Comparison of ENCODE assay signal across 8 cellular contexts in the genomic region with DNA sequence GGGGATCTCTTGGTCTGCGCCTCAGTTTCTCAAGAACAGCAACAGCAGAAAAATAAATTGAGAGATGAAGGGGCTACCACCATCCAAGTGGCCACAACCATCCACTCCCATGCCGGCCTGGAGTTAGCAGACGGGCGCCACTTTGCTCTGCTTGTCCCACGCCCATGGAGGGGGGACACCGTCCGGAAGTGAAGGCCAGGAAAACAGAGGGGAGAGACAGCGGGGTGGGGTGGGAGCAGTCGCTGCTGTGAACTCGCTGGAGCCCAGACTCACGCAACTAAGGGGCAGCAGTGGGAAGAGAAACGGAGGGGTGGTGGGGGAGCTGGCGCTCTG.
DNase-seq lines count a peak whose midpoint lies in the region; ATAC-seq and TF ChIP-seq lines count a peak whose summit lies in the region.

No MANE protein-coding gene starts in this region.

- no peak overlapping the region for H2AK5ac ChIP-seq in H9 (ENCODE audit: insufficient read length, low read length)

- no peak overlapping the region for H3K4ac ChIP-seq in H9 (ENCODE audit: low read depth, low read length)

- H3K4me1 ChIP-seq in ACC112 (ENCODE audit: control insufficient read depth, insufficient read depth, low read length, unreplicated experiment) (no peaks in the 10 kb centered on the region), Loucy (ENCODE audit: insufficient read depth, low read length, poor library complexity, severe bottlenecking) (no peaks in the 10 kb centered on the region), osteoblast (ENCODE audit: insufficient read depth, low read length) (no peaks in the 10 kb centered on the region), H9 (ENCODE audit: insufficient read depth, low read length) (no peaks in the 10 kb centered on the region)

- H3K9me2 ChIP-seq in Loucy (replicated peaks; ENCODE audit: low read depth, low read length), result no peaks in the 10 kb centered on the region

- no peak overlapping the region for H4K5ac ChIP-seq in H9 (ENCODE audit: insufficient read length, low read depth, low read length)

- no peak for ATAC-seq in HG02571 (IDR thresholded peaks at IDR 0.05; ENCODE audit: unreplicated experiment)

- H3F3A ChIP-seq in Loucy (ENCODE audit: low read depth), result no peaks in the 10 kb centered on the region

- no peak overlapping the region for H2BK120ac ChIP-seq in H9 (ENCODE audit: low read depth, low read length, poor library complexity, severe bottlenecking)

- no peaks in the 10 kb centered on the region for H4K20me1 ChIP-seq in Loucy (ENCODE audit: insufficient read depth, low read length, poor library complexity, severe bottlenecking)
- no peaks in the 10 kb centered on the region for H4K20me1 ChIP-seq in osteoblast (ENCODE audit: insufficient read depth, low read length)
- no peaks in the 10 kb centered on the region for H4K20me1 ChIP-seq in H9 (ENCODE audit: control insufficient read depth, insufficient read depth, insufficient read length)

- H2BK12ac ChIP-seq in H9 (ENCODE audit: insufficient read length, low read depth, low read length), result no peak overlapping the region

- H3K79me1 ChIP-seq in H9 (ENCODE audit: insufficient read depth, low read depth, low read length, poor library complexity, severe bottlenecking), result no peaks in the 10 kb centered on the region

- peaks cover 11% of the 10 kb centered on the region for H3K27me3 ChIP-seq in ACC112 (ENCODE audit: insufficient read depth, low read length)
- peaks cover 23% of the 10 kb centered on the region for H3K27me3 ChIP-seq in Loucy (ENCODE audit: insufficient read depth, low read length, poor library complexity, severe bottlenecking)
- H3K27me3 ChIP-seq in osteoblast (ENCODE audit: insufficient read depth, low read length), result peaks cover 10% of the 10 kb centered on the region
- no peaks in the 10 kb centered on the region for H3K27me3 ChIP-seq in H9 (ENCODE audit: insufficient read depth, low read length)

- no peak overlapping the region for H2BK20ac ChIP-seq in H9 (ENCODE audit: low read depth, low read length, poor library complexity, severe bottlenecking)

- H3K4me3 ChIP-seq in ACC112 (ENCODE audit: low read depth, low read length) (peak overlapping the region; percentile 82), Loucy (ENCODE audit: low read length, poor library complexity, severe bottlenecking) (no peak overlapping the region), epithelial cell of proximal tubule (ENCODE audit: low read depth, low read length) (peak overlapping the region; percentile 52), osteoblast (ENCODE audit: insufficient read depth, low read length) (peak overlapping the region; percentile 76)

- no CpG with 5 or more reads among the region's 13 CpGs for WGBS in H9 (ENCODE audit: extremely low coverage, insufficient read length, low lambda C conversion rate)

- H3K36me3 ChIP-seq in ACC112 (ENCODE audit: insufficient read depth, low read length), result no peaks in the 10 kb centered on the region
- no peaks in the 10 kb centered on the region for H3K36me3 ChIP-seq in Loucy (ENCODE audit: insufficient read depth, low read length)
- H3K36me3 ChIP-seq in osteoblast (ENCODE audit: insufficient read depth, low read length), result no peaks in the 10 kb centered on the region

- H3K9me3 Mint-ChIP-seq in H9 (no peaks in the 10 kb centered on the region; a peak in 2 of 5 replicates), chondrocyte (ENCODE audit: low read depth) (peaks cover 11% of the 10 kb centered on the region)

- H4K91ac ChIP-seq in H9 (ENCODE audit: insufficient read length, low read depth, low read length), result no peak overlapping the region

- no peak overlapping the region for H4K8ac ChIP-seq in H9 (replicated peaks; ENCODE audit: insufficient read length, low read depth, low read length)

- H3K23ac ChIP-seq in H9 (ENCODE audit: insufficient read length, low read depth, low read length), result no peak overlapping the region

- H2BK15ac ChIP-seq in H9 (ENCODE audit: low read depth, low read length), result no peak overlapping the region

- no peak overlapping the region for H3K4me3 Mint-ChIP-seq in H9
- H3K4me3 Mint-ChIP-seq in chondrocyte (ENCODE audit: unreplicated experiment), result no peak overlapping the region

- H3K27me3 Mint-ChIP-seq in H9 (ENCODE audit: low read depth), result no peaks in the 10 kb centered on the region; the same call in none of the 2 replicates
- H3K27me3 Mint-ChIP-seq in chondrocyte (ENCODE audit: low read depth), result peaks cover 10% of the 10 kb centered on the region

- no peak overlapping the region for H2BK5ac ChIP-seq in H9 (ENCODE audit: insufficient read length, low read length)

- H3K36me3 Mint-ChIP-seq in H9 (ENCODE audit: insufficient read depth in 1 of 3, low read depth in 3 of 3) (no peaks in the 10 kb centered on the region), chondrocyte (ENCODE audit: low read depth) (no peaks in the 10 kb centered on the region)

- H3K9me3 ChIP-seq in Loucy (ENCODE audit: insufficient read depth, low read depth, low read length) (no peaks in the 10 kb centered on the region), osteoblast (ENCODE audit: low read depth, low read length) (no peaks in the 10 kb centered on the region), H9 (ENCODE audit: control insufficient read depth, low read depth, low read length) (no peaks in the 10 kb centered on the region)

- H2AFZ ChIP-seq in ACC112 (ENCODE audit: low read length, unreplicated experiment) (peak overlapping the region; percentile 88), Loucy (ENCODE audit: low read length) (no peak overlapping the region), osteoblast (ENCODE audit: low read length) (peak overlapping the region; percentile 90), H9 (ENCODE audit: low read length) (no peak overlapping the region)

- H3T11ph ChIP-seq in H9 (ENCODE audit: low read length), result no peak overlapping the region

- H3K9ac ChIP-seq in Loucy (ENCODE audit: low read depth, low read length, poor library complexity, severe bottlenecking) (no peak overlapping the region), H9 (ENCODE audit: extremely low read depth, insufficient read length, low read length) (no peak overlapping the region)

- DNase-seq in epithelial cell of proximal tubule (ENCODE audit: low read depth) (no peak), osteoblast (ENCODE audit: insufficient read length, low spot score, missing footprints) (peak; percentile 22), H9 (no peak), putamen (ENCODE audit: low spot score) (no peak), chondrocyte (ENCODE audit: low spot score) (no peak)

- peak overlapping the region; percentile 72 for H3K4me2 ChIP-seq in Loucy (ENCODE audit: low read depth, low read length, poor library complexity, severe bottlenecking)
- peak overlapping the region; percentile 90 for H3K4me2 ChIP-seq in osteoblast (ENCODE audit: insufficient read depth, low read length)
- H3K4me2 ChIP-seq in H9 (ENCODE audit: insufficient read depth, insufficient read length, low read length), result no peak overlapping the region

- TF ChIP-seq CTCF in Loucy (conservative IDR thresholded peaks at IDR 0.05; ENCODE audit: low read length) (no peak), epithelial cell of proximal tubule (conservative IDR thresholded peaks at IDR 0.05; ENCODE audit: low read depth, low read length) (no peak), osteoblast (IDR thresholded peaks at IDR 0.05; ENCODE audit: extremely low read depth, low read depth, low read length) (no peak), H9 (conservative IDR thresholded peaks at IDR 0.05) (no peak), chondrocyte (IDR thresholded peaks at IDR 0.05) (no peak)

- H3K23me2 ChIP-seq in H9 (ENCODE audit: insufficient read length, low read depth, low read length, poor library complexity, severe bottlenecking), result no peaks in the 10 kb centered on the region

- no peak overlapping the region for H3K56ac ChIP-seq in H9 (ENCODE audit: insufficient read length, low read depth, low read length)

- no peak overlapping the region for H3K27ac Mint-ChIP-seq in H9
- H3K27ac Mint-ChIP-seq in chondrocyte (ENCODE audit: unreplicated experiment), result no peak overlapping the region

- H3K4me1 Mint-ChIP-seq in H9, result no peaks in the 10 kb centered on the region
- H3K4me1 Mint-ChIP-seq in chondrocyte (ENCODE audit: low read depth), result no peaks in the 10 kb centered on the region

- no peak overlapping the region for H3K14ac ChIP-seq in H9 (ENCODE audit: insufficient read depth, low read length)

- H3K18ac ChIP-seq in H9 (ENCODE audit: insufficient read length, low read depth, low read length), result no peak overlapping the region

- no peak overlapping the region for H3K27ac ChIP-seq in ACC112 (ENCODE audit: low read depth, low read length)
- no peak overlapping the region for H3K27ac ChIP-seq in osteoblast (ENCODE audit: low read depth, low read length)
- no peak overlapping the region for H3K27ac ChIP-seq in H9 (ENCODE audit: insufficient read length, low read depth, low read length)

- H3K79me2 ChIP-seq in ACC112 (ENCODE audit: control insufficient read depth, insufficient read depth, low read length, unreplicated experiment), result no peaks in the 10 kb centered on the region
- H3K79me2 ChIP-seq in Loucy (ENCODE audit: insufficient read depth, low read length), result no peaks in the 10 kb centered on the region
- no peaks in the 10 kb centered on the region for H3K79me2 ChIP-seq in osteoblast (ENCODE audit: insufficient read depth, low read length)
- H3K79me2 ChIP-seq in H9 (ENCODE audit: insufficient read depth, low read length), result no peaks in the 10 kb centered on the region

Comparison
In these comparisons a context has a peak if more than half of its experiments do, and no peak if none do; other contexts are left out.
1. H2AFZ ChIP-seq: peak in ACC112 (single experiment) and osteoblast (single experiment); none in Loucy (single experiment) and H9 (single experiment).